ENCODE assay signal across 32 cellular contexts in genomic region chr4:99986792-99987191, GRCh38. TPM values are rescaled to one million over a fixed set of nuclear protein-coding genes. Genes with fewer than 3 reads are reported as not detected.
A peak's percentile ranks its signal among the peaks of the same experiment; 100 is the strongest.
DNase-seq lines count a peak whose midpoint lies in the region; ATAC-seq and TF ChIP-seq lines count a peak whose summit lies in the region.
"Had no signal": no experiment of that assay in that cellular context is flagged by ENCODE, and none has a peak within 500 bp of the region (broad histone marks: within the 10 kb centered on the region; RNA-seq: fewer than 3 reads in every experiment).

No MANE protein-coding gene starts in this region.

- ATAC-seq in GM18499 (IDR thresholded peaks at IDR 0.05; ENCODE audit: insufficient read depth, unreplicated experiment) (peak; percentile 52), GM19395 (IDR thresholded peaks at IDR 0.05; ENCODE audit: unreplicated experiment) (peak; percentile 52), HG02798 (IDR thresholded peaks at IDR 0.05; ENCODE audit: poor library complexity, unreplicated experiment) (peak; percentile 62), HG03432 (IDR thresholded peaks at IDR 0.05; ENCODE audit: unreplicated experiment) (peak; percentile 64), right lobe of liver (no peak), HG03159 (IDR thresholded peaks at IDR 0.05; ENCODE audit: unreplicated experiment) (no peak)
- ATAC-seq: activated naive CD4-positive, alpha-beta T cell treated with anti-CD3 and anti-CD28 coated beads, Interleukin-2, amount 50 U/mL, for 72 hours; esophagus mucosa; K562; left lobe of liver had no signal

- DNase-seq in SIG-M5 treated with dmso at 0.1 percent for 504 hours (lab: John Stamatoyannopoulos, UW; ENCODE audit: unreplicated experiment): no peak
- no peak for DNase-seq in right lobe of liver
- DNase-seq in stimulated activated CD4-positive, alpha-beta T cell treated with anti-CD3 and anti-CD28 coated beads, Interleukin-1b, Interleukin-23, amount 100 ng/mL, for 48 hours: no peak
- DNase-seq: 8988T; activated B cell treated with CpG ODN at 0.5 μM for 24 hours; activated CD4-positive, alpha-beta T cell treated with anti-CD3 and anti-CD28 coated beads, Interleukin-2, amount 50 U/mL, for 4 hours; activated CD8-positive, alpha-beta memory T cell treated with anti-CD3 and anti-CD28 coated beads, Interleukin-2, amount 50 U/mL, for 4 hours; anterior cingulate cortex; CD8-positive, alpha-beta memory T cell; foreskin melanocyte; HCEC 1CT; immature natural killer cell; mesendoderm; MG63; NCI-H1417 treated with DMSO at 0.1 percent for 48 hours; NCI-H510A; PC-9; Right ventricle myocardium superior had no signal

- TF ChIP-seq CTCF in right lobe of liver (IDR thresholded peaks at IDR 0.05): no peak

- H3K36me3 ChIP-seq in right lobe of liver: no peaks in the 10 kb centered on the region
- H3K36me3 ChIP-seq: cardiac muscle cell, MG63, neutrophil, prostate gland had no signal

- no peaks in the 10 kb centered on the region for H3K9me3 ChIP-seq in right lobe of liver
- H3K9me3 ChIP-seq: MG63, neutrophil, prostate gland had no signal

- 70% methylated on average over 4 of the region's 4 CpGs for WGBS in right lobe of liver (ENCODE audit: insufficient coverage, low coverage, low lambda C conversion rate, missing lambda C conversion rate)

- H3K4me3 ChIP-seq in right lobe of liver: no peak overlapping the region
- H3K4me3 ChIP-seq: cardiac muscle cell, coronary artery, hepatocyte, K562, MG63, PC-9, prostate gland had no signal

- TF ChIP-seq POLR2A in right lobe of liver (IDR thresholded peaks at IDR 0.05): no peak

- H3K27ac ChIP-seq in right lobe of liver: no peak overlapping the region
- H3K27ac ChIP-seq: cardiac muscle cell, coronary artery, hepatocyte, neutrophil, PC-9, prostate gland had no signal

- no peaks in the 10 kb centered on the region for H3K4me1 ChIP-seq in right lobe of liver
- H3K4me1 ChIP-seq: prostate gland had no signal

- no peaks in the 10 kb centered on the region for H3K27me3 ChIP-seq in right lobe of liver
- H3K27me3 ChIP-seq: cardiac muscle cell, hepatocyte, MG63, neutrophil had no signal

- intact Hi-C loops in right lobe of liver (cut with DNase I): no loop called here

RNA-seq across cellular contexts. Expression of gene H2AZ1, which starts 36.7 kb away (rescaled TPM):
- total RNA-seq in right lobe of liver: 100 to 1,000 TPM in 1 of 6 experiments, 10 to 100 TPM in 5; 28.8 to 122 (median 42.9) TPM

RNA-seq across cellular contexts. Expression of gene DNAJB14, which starts 40.4 kb away (rescaled TPM):
- 10 to 100 TPM; 12.2 to 16.6 (median 16.1) TPM for total RNA-seq in right lobe of liver

Comparison
In these comparisons a context has a peak if more than half of its experiments do, and no peak if none do; other contexts are left out.
1. ATAC-seq: peak in GM18499 (single experiment), GM19395 (single experiment), HG02798 (single experiment) and HG03432 (single experiment); none in right lobe of liver (0 of 4) and HG03159 (single experiment).